ENCODE assay signal across 9 cellular contexts in genomic region chr5:43193171-43193951, GRCh38. TPM values are rescaled to one million over a fixed set of nuclear protein-coding genes. Genes with fewer than 3 reads are reported as not detected.
DNase-seq lines count a peak whose midpoint lies in the region; ATAC-seq and TF ChIP-seq lines count a peak whose summit lies in the region.
"Had no signal": no experiment of that assay in that cellular context is flagged by ENCODE, and none has a peak within 500 bp of the region (broad histone marks: within the 10 kb centered on the region; RNA-seq: fewer than 3 reads in every experiment).

No MANE protein-coding gene starts in this region.

- no peaks in the 10 kb centered on the region for H3K9me3 Mint-ChIP-seq in stimulated activated memory B cell treated with anti-CD40 and anti-IgM and Interleukin-4, amounts not matched to agents 10 μg/mL and 1 μg/mL and 100 μg/mL, for 72 hours

- H3K4me1 ChIP-seq in ectodermal cell (ENCODE audit: control insufficient read depth, insufficient read depth, low read length) = peaks cover 21% of the 10 kb centered on the region

- peak overlapping the region; percentile 53 for H3K4me3 ChIP-seq in LNCaP clone FGC (ENCODE audit: low read depth, low read length)
- H3K4me3 ChIP-seq in WERI-Rb-1 (ENCODE audit: low read depth, low read length) = peak overlapping the region; percentile 69
- peak overlapping the region; percentile 7 for H3K4me3 ChIP-seq in ectodermal cell (ENCODE audit: insufficient read depth, low read depth, low read length)

- peak overlapping the region; percentile 54 for H3K27ac Mint-ChIP-seq in stimulated activated memory B cell treated with anti-CD40 and anti-IgM and Interleukin-4, amounts not matched to agents 10 μg/mL and 1 μg/mL and 100 μg/mL, for 72 hours

- no peaks in the 10 kb centered on the region for H3K36me3 ChIP-seq in WERI-Rb-1
- no peaks in the 10 kb centered on the region for H3K36me3 ChIP-seq in ectodermal cell (ENCODE audit: control insufficient read depth, insufficient read depth, low read length)

- no peaks in the 10 kb centered on the region for H3K9me3 ChIP-seq in WERI-Rb-1 (ENCODE audit: severe bottlenecking)
- H3K9me3 ChIP-seq in ectodermal cell (ENCODE audit: control insufficient read depth, low read length) = no peaks in the 10 kb centered on the region

- TF ChIP-seq CTCF in LNCaP clone FGC (IDR thresholded peaks at IDR 0.05; ENCODE audit: control insufficient read depth, extremely low read depth, insufficient read depth) = no peak
- TF ChIP-seq CTCF in WERI-Rb-1 (IDR thresholded peaks at IDR 0.05; ENCODE audit: low read depth, low read length) = no peak

- H3K4me1 Mint-ChIP-seq in stimulated activated memory B cell treated with anti-CD40 and anti-IgM and Interleukin-4, amounts not matched to agents 10 μg/mL and 1 μg/mL and 100 μg/mL, for 72 hours = peaks cover 26% of the 10 kb centered on the region

- peak overlapping the region; percentile 80 for H3K4me3 Mint-ChIP-seq in stimulated activated memory B cell treated with anti-CD40 and anti-IgM and Interleukin-4, amounts not matched to agents 10 μg/mL and 1 μg/mL and 100 μg/mL, for 72 hours

- no peaks in the 10 kb centered on the region for H3K36me3 Mint-ChIP-seq in stimulated activated memory B cell treated with anti-CD40 and anti-IgM and Interleukin-4, amounts not matched to agents 10 μg/mL and 1 μg/mL and 100 μg/mL, for 72 hours

- H3K27ac ChIP-seq in WERI-Rb-1 (no peak overlapping the region), ectodermal cell (ENCODE audit: insufficient read depth, low read depth, low read length, poor library complexity, severe bottlenecking) (no peak overlapping the region)
- H3K27ac ChIP-seq: VCaP had no signal

- WGBS in ectodermal cell, 2 experiments = 1 to 3% methylated on average over 12 to 13 of the region's 13 CpGs

- peak; percentile 12 for DNase-seq in DMS114 treated with DMSO at 0.1 percent for 48 hours (lab: John Stamatoyannopoulos, UW; ENCODE audit: unreplicated experiment)
- no peak for DNase-seq in LNCaP clone FGC (ENCODE audit: low read depth)
- no peak for DNase-seq in WERI-Rb-1
- peak; percentile 84 for DNase-seq in medulla oblongata (ENCODE audit: extremely low spot score)
- DNase-seq in GDM1 (lab: John Stamatoyannopoulos, UW) = no peak

- peaks cover 9% of the 10 kb centered on the region for H3K27me3 Mint-ChIP-seq in stimulated activated memory B cell treated with anti-CD40 and anti-IgM and Interleukin-4, amounts not matched to agents 10 μg/mL and 1 μg/mL and 100 μg/mL, for 72 hours

- H3K27me3 ChIP-seq in WERI-Rb-1 (ENCODE audit: insufficient read depth, low read depth, severe bottlenecking) (no peaks in the 10 kb centered on the region), ectodermal cell (ENCODE audit: control insufficient read depth, insufficient read depth, low read length, poor library complexity, severe bottlenecking) (peaks cover 39% of the 10 kb centered on the region)

- ATAC-seq in GM21526 (IDR thresholded peaks at IDR 0.05; ENCODE audit: low FRiP score, unreplicated experiment) = peak; percentile 63
- no peak for ATAC-seq in stimulated activated memory B cell treated with anti-CD40 and anti-IgM and Interleukin-4, amounts not matched to agents 10 μg/mL and 1 μg/mL and 100 μg/mL, for 72 hours

RNA-seq across cellular contexts. Expression of gene NIM1K, which starts 1.3 kb away (rescaled TPM):
- not detected for polyA plus RNA-seq in ectodermal cell (2013, experiment 1 of 4)
- polyA plus RNA-seq in ectodermal cell (2013, experiment 2 of 4) = not detected
- polyA plus RNA-seq in ectodermal cell (2013, experiment 3 of 4) = not detected
- not detected for polyA plus RNA-seq in ectodermal cell (2013, experiment 4 of 4)

Comparison
In these comparisons a context has a peak if more than half of its experiments do, and no peak if none do; other contexts are left out.
1. DNase-seq: peak in DMS114 treated with DMSO at 0.1 percent for 48 hours (single experiment) and medulla oblongata (single experiment); none in LNCaP clone FGC (single experiment), WERI-Rb-1 (single experiment) and GDM1 (single experiment).
2. H3K4me3 ChIP-seq: peak in every context shown above with its lines; median percentile 69 in WERI-Rb-1; 53 in LNCaP clone FGC; 7 in ectodermal cell.